In genomic region chr7:132456418-132456817, GRCh38 we compare ENCODE assay signal across 19 cellular contexts.
"Had no signal": no experiment of that assay in that cellular context is flagged by ENCODE, and none has a peak within 500 bp of the region (broad histone marks: within the 10 kb centered on the region; RNA-seq: fewer than 3 reads in every experiment).

No MANE protein-coding gene starts in this region.

- H3K36me3 Mint-ChIP-seq: T-cell had no signal

- H3K9me3 Mint-ChIP-seq: activated B cell treated with CpG ODN at 0.5 μM for 24 hours; activated naive CD4-positive, alpha-beta T cell treated with anti-CD3 and anti-CD28 coated beads for 36 hours; activated T-helper 17 cell treated with anti-CD3 and anti-CD28 coated beads, Interleukin-2, amount 50 U/mL, for 72 hours; central memory CD8-positive, alpha-beta T cell; T-cell had no signal

- H3K27me3 ChIP-seq: body of pancreas, left lung had no signal

- H3K36me3 ChIP-seq: left lung had no signal

- H3K4me3 Mint-ChIP-seq: activated B cell treated with CpG ODN at 0.5 μM for 24 hours; activated CD4-positive, alpha-beta T cell treated with anti-CD3 and anti-CD28 coated beads, Interleukin-2, amount 10 ng/mL, durations not matched to agents 7 days and 5 days; activated naive CD4-positive, alpha-beta T cell treated with anti-CD3 and anti-CD28 coated beads for 36 hours; activated T-helper 17 cell treated with anti-CD3 and anti-CD28 coated beads, Interleukin-2, amount 50 U/mL, for 72 hours; central memory CD8-positive, alpha-beta T cell; T-cell had no signal

- H3K9me3 ChIP-seq: body of pancreas, left lung had no signal

- ATAC-seq: activated T-helper 17 cell treated with anti-CD3 and anti-CD28 coated beads, Interleukin-2, amount 50 U/mL, for 72 hours; body of pancreas; left lung; stimulated activated naive CD8-positive, alpha-beta T cell treated with anti-CD3 and anti-CD28 coated beads, Interleukin-15, Interleukin-2, amounts not matched to agents 100 U/mL and 50 U/mL, for 24 hours; T-cell had no signal

- H3K4me3 ChIP-seq: body of pancreas, left lung had no signal

- H3K27ac Mint-ChIP-seq: activated B cell treated with CpG ODN at 0.5 μM for 24 hours; activated naive CD4-positive, alpha-beta T cell treated with anti-CD3 and anti-CD28 coated beads for 36 hours; activated T-helper 17 cell treated with anti-CD3 and anti-CD28 coated beads, Interleukin-2, amount 50 U/mL, for 72 hours; T-cell had no signal

- DNase-seq: activated B cell treated with CpG ODN at 0.5 μM for 24 hours; activated CD4-positive, alpha-beta T cell treated with anti-CD3 and anti-CD28 coated beads, Interleukin-2, amount 10 ng/mL, durations not matched to agents 7 days and 5 days; activated CD8-positive, alpha-beta memory T cell treated with anti-CD3 and anti-CD28 coated beads for 24 hours; activated naive CD4-positive, alpha-beta T cell treated with anti-CD3 and anti-CD28 coated beads for 36 hours; amniotic stem cell; body of pancreas; cortex of kidney; effector CD8-positive, alpha-beta T cell; islet precursor cell; left lung; mesenchymal stem cell; stimulated activated CD4-positive, alpha-beta T cell treated with anti-CD3 and anti-CD28 coated beads, Interleukin-2, amount 100 ng/mL, for 48 hours; stimulated activated CD8-positive, alpha-beta memory T cell treated with anti-CD3 and anti-CD28 coated beads, Interleukin-4, amount 100 ng/mL, for 48 hours; stimulated activated naive CD8-positive, alpha-beta T cell treated with anti-CD3 and anti-CD28 coated beads, Interleukin-15, Interleukin-2, amounts not matched to agents 100 U/mL and 50 U/mL, for 24 hours; T-cell; T1000 had no signal

- H3K27me3 Mint-ChIP-seq: activated T-helper 17 cell treated with anti-CD3 and anti-CD28 coated beads, Interleukin-2, amount 50 U/mL, for 72 hours; central memory CD8-positive, alpha-beta T cell; T-cell had no signal

- H3K27ac ChIP-seq: body of pancreas, epithelial cell of prostate, left lung had no signal

- H3K4me1 ChIP-seq: body of pancreas, left lung had no signal

- H3K4me1 Mint-ChIP-seq: activated B cell treated with CpG ODN at 0.5 μM for 24 hours had no signal
